31 cellular contexts compared by ENCODE assay signal in genomic region chr1:38690790-38691189, GRCh38.
DNase-seq lines count a peak whose midpoint lies in the region; FAIRE-seq and TF ChIP-seq lines count a peak whose summit lies in the region.
"Had no signal": no experiment of that assay in that cellular context is flagged by ENCODE, and none has a peak within 500 bp of the region (broad histone marks: within the 10 kb centered on the region; RNA-seq: fewer than 3 reads in every experiment).

No MANE protein-coding gene starts in this region.

- H3K23ac ChIP-seq in neuronal stem cell (ENCODE audit: low read depth, low read length, poor library complexity), result no peak overlapping the region

- H3K9ac ChIP-seq in GM23248 (no peak overlapping the region), neuronal stem cell (ENCODE audit: low read depth, low read length, poor library complexity) (no peak overlapping the region), kidney (ENCODE audit: low read length in 2 of 2) (no peak overlapping the region)

- no peak overlapping the region for H4K91ac ChIP-seq in neuronal stem cell (ENCODE audit: low read depth, low read length, poor library complexity)

- H2AFZ ChIP-seq in GM23248 (no peak overlapping the region), neuronal stem cell (ENCODE audit: low read length) (no peak overlapping the region)

- H3K36me3 ChIP-seq in GM23248 (ENCODE audit: low read depth) (no peaks in the 10 kb centered on the region), esophagus muscularis mucosa (no peaks in the 10 kb centered on the region), neuronal stem cell (replicated peaks in 1 of 2; ENCODE audit: control insufficient read depth in 2 of 2, insufficient read depth in 2 of 2, low read length in 2 of 2) (no peaks in the 10 kb centered on the region), kidney (ENCODE audit: control insufficient read depth in 1 of 2, insufficient read depth in 2 of 2, low read length in 2 of 2) (no peaks in the 10 kb centered on the region)
- H3K36me3 ChIP-seq: Peyer's patch, right atrium auricular region, SJCRH30, suprapubic skin, upper lobe of left lung had no signal

- H2BK15ac ChIP-seq in neuronal stem cell (ENCODE audit: low read length), result no peak overlapping the region

- intact Hi-C loops in esophagus muscularis mucosa (cut with DNase I) (no loop called here), kidney (cut with DNase I) (no loop called here)

- H3K4me1 ChIP-seq in GM23248 (ENCODE audit: insufficient read depth), result no peaks in the 10 kb centered on the region
- H3K4me1 ChIP-seq in esophagus muscularis mucosa, result no peaks in the 10 kb centered on the region
- peaks cover 0 to 4% of the 10 kb centered on the region in 2 donors for H3K4me1 ChIP-seq in neuronal stem cell (ENCODE audit: control insufficient read depth in 2 of 2, insufficient read depth in 1 of 2, low read depth in 1 of 2, low read length in 2 of 2)
- no peaks in the 10 kb centered on the region for H3K4me1 ChIP-seq in kidney (ENCODE audit: control insufficient read depth in 1 of 2, insufficient read depth in 1 of 2, low read depth in 1 of 2, low read length in 2 of 2)
- H3K4me1 ChIP-seq: Caco-2, Peyer's patch, right atrium auricular region, SJCRH30, suprapubic skin, upper lobe of left lung had no signal

- no peak overlapping the region for H3K4ac ChIP-seq in neuronal stem cell (ENCODE audit: low read length)

- WGBS in GM23248 (ENCODE audit: low coverage in 1 of 2, low lambda C conversion rate in 2 of 2, missing lambda C conversion rate in 2 of 2), 2 experiments, result 8 to 13% methylated on average over 3 of the region's 3 CpGs
- WGBS in esophagus muscularis mucosa, result 52% methylated on average over 3 of the region's 3 CpGs
- WGBS in neuronal stem cell (ENCODE audit: extremely low coverage in 2 of 2, insufficient read length in 2 of 2, insufficient replicate concordance in 1 of 2), 2 donors, result no CpG with 5 or more reads among the region's 3 CpGs

- H3K27me3 ChIP-seq in GM23248 (replicated peaks; ENCODE audit: insufficient read depth), result no peaks in the 10 kb centered on the region
- H3K27me3 ChIP-seq in esophagus muscularis mucosa, result peaks cover 0 to 26% (median 0%) of the 10 kb centered on the region in 4 donors
- H3K27me3 ChIP-seq in neuronal stem cell (ENCODE audit: control insufficient read depth in 3 of 3, insufficient read depth in 3 of 3, low read depth in 1 of 3, low read length in 3 of 3), result peaks cover 0 to 9% (median 2%) of the 10 kb centered on the region in 3 experiments
- H3K27me3 ChIP-seq: Peyer's patch, right atrium auricular region, SJCRH30, upper lobe of left lung had no signal

- no peak overlapping the region for H4K8ac ChIP-seq in neuronal stem cell (ENCODE audit: low read depth, low read length)

- H3F3A ChIP-seq in GM23248 (ENCODE audit: insufficient read depth), result no peaks in the 10 kb centered on the region

- no peak for TF ChIP-seq EP300 in esophagus muscularis mucosa (IDR thresholded peaks at IDR 0.05)

- H3K4me2 ChIP-seq in GM23248 (ENCODE audit: unreplicated experiment), result no peak overlapping the region
- H3K4me2 ChIP-seq in neuronal stem cell (ENCODE audit: insufficient read depth, low read length, poor library complexity, severe bottlenecking), result no peak overlapping the region
- H3K4me2 ChIP-seq: smooth muscle cell had no signal

- H3K14ac ChIP-seq in neuronal stem cell (ENCODE audit: low read length), result no peak overlapping the region

- no peaks in the 10 kb centered on the region for H3K9me2 ChIP-seq in GM23248 (ENCODE audit: insufficient read depth)

- H3K27ac ChIP-seq in GM23248 (no peak overlapping the region), RWPE1 (no peak overlapping the region), esophagus muscularis mucosa (replicated peaks in 1 of 4) (no peak overlapping the region), neuronal stem cell (replicated peaks; ENCODE audit: low read length) (no peak overlapping the region), kidney (ENCODE audit: low read depth in 2 of 2, low read length in 2 of 2) (no peak overlapping the region)
- H3K27ac ChIP-seq: C4-2B, Peyer's patch, right atrium auricular region, SJCRH30, suprapubic skin, upper lobe of left lung had no signal

- H2BK120ac ChIP-seq in neuronal stem cell (ENCODE audit: low read depth, low read length), result no peak overlapping the region

- no peak overlapping the region for H2BK12ac ChIP-seq in neuronal stem cell (ENCODE audit: low read length)

- no peak overlapping the region for H2BK5ac ChIP-seq in neuronal stem cell (ENCODE audit: low read length)

- no peak for TF ChIP-seq CTCF in RWPE1 (conservative IDR thresholded peaks at IDR 0.05; ENCODE audit: low read depth)
- TF ChIP-seq CTCF in esophagus muscularis mucosa (IDR thresholded peaks at IDR 0.05), result no peak
- TF ChIP-seq CTCF in kidney (IDR thresholded peaks at IDR 0.05; ENCODE audit: borderline replicate concordance, extremely low read depth, insufficient read depth), result no peak

- DNase-seq in GM23248, result peak; percentile 8
- DNase-seq in RWPE1 (ENCODE audit: low spot score), result peak; percentile 21
- peak; percentile 70 for DNase-seq in esophagus muscularis mucosa (ENCODE audit: extremely low spot score)
- DNase-seq in medulla oblongata (ENCODE audit: extremely low spot score), result peak; percentile 55
- no peak for DNase-seq in AG20443 (ENCODE audit: low spot score)
- DNase-seq in neuronal stem cell (ENCODE audit: low spot score), result no peak
- no peak for DNase-seq in kidney
- no peak for DNase-seq in DMS79 (lab: John Stamatoyannopoulos, UW)
- DNase-seq: activated CD4-positive, alpha-beta T cell treated with anti-CD3 and anti-CD28 coated beads, Interleukin-2, amount 10 ng/mL, durations not matched to agents 24 days and 14 days; Caco-2; DMS79 treated with DMSO at 0.1 percent for 48 hours; effector CD4-positive, alpha-beta T cell; erythroblast; GOT3; hippocampal formation; MM.1S; NCI-H1417; NCI-H2081; NCI-H2227 treated with DMSO at 0.1 percent for 48 hours; NCI-H69; Peyer's patch; posterior cingulate gyrus; stimulated activated naive CD4-positive, alpha-beta T cell; T1000; upper lobe of left lung had no signal

- POLR2A ChIA-PET in RWPE1 (lab: Yijun Ruan, JAX; ENCODE audit: low non-redundant PET), result no interaction called here

- H3K9me3 ChIP-seq in GM23248 (ENCODE audit: low read depth) (no peaks in the 10 kb centered on the region), esophagus muscularis mucosa (peaks cover 0 to 4% (median 0%) of the 10 kb centered on the region in 4 donors), neuronal stem cell (replicated peaks in 1 of 2; ENCODE audit: control insufficient read depth in 2 of 2, insufficient read depth in 1 of 2, low read depth in 1 of 2, low read length in 2 of 2) (no peaks in the 10 kb centered on the region), kidney (ENCODE audit: control insufficient read depth in 1 of 2, low read length in 2 of 2) (no peaks in the 10 kb centered on the region)
- H3K9me3 ChIP-seq: Caco-2, Peyer's patch, right atrium auricular region, SJCRH30, suprapubic skin, upper lobe of left lung had no signal

- no peak for TF ChIP-seq POLR2A in esophagus muscularis mucosa (IDR thresholded peaks at IDR 0.05; ENCODE audit: low read depth)

- CTCF ChIA-PET in RWPE1 (lab: Yijun Ruan, JAX), result no interaction called here

- H4K20me1 ChIP-seq in GM23248 (ENCODE audit: insufficient read depth), result no peaks in the 10 kb centered on the region

- in situ Hi-C loops in GM23248 (cut with MboI), result no loop called here

- FAIRE-seq in kidney (lab: Jason Lieb, UNC), result no peak
- FAIRE-seq: colon had no signal

- no peak overlapping the region for H2AK5ac ChIP-seq in neuronal stem cell (ENCODE audit: low read depth, low read length)

- H3K79me1 ChIP-seq in neuronal stem cell (ENCODE audit: low read depth, low read length), result no peaks in the 10 kb centered on the region

- no peaks in the 10 kb centered on the region for H3K79me2 ChIP-seq in GM23248 (ENCODE audit: insufficient read depth)

- H3K4me3 ChIP-seq in GM23248 (no peak overlapping the region), esophagus muscularis mucosa (no peak overlapping the region), neuronal stem cell (ENCODE audit: low read length in 2 of 2) (no peak overlapping the region), kidney (ENCODE audit: low read length in 2 of 2) (no peak overlapping the region)
- H3K4me3 ChIP-seq: Peyer's patch, right atrium auricular region, SJCRH30, smooth muscle cell, suprapubic skin, upper lobe of left lung had no signal

- no peak overlapping the region for H3K18ac ChIP-seq in neuronal stem cell (ENCODE audit: low read length)

Comparison
In these comparisons a context has a peak if more than half of its experiments do, and no peak if none do; other contexts are left out.
1. DNase-seq: peak in GM23248 (single experiment), RWPE1 (single experiment), esophagus muscularis mucosa (single experiment) and medulla oblongata (single experiment); none in AG20443 (single experiment), neuronal stem cell (single experiment), kidney (single experiment) and DMS79 (single experiment).